In genomic region chr17:15977894-15978293, GRCh38 we compare ENCODE assay signal across 1 cellular context.
TF ChIP-seq lines count a peak whose summit lies in the region.

No MANE protein-coding gene starts in this region.

TF ChIP-seq in GM23338, 12 proteins besides CTCF, POLR2A, EP300 and RAD21 (continued from another document):
- TF ChIP-seq, protein P1, sequence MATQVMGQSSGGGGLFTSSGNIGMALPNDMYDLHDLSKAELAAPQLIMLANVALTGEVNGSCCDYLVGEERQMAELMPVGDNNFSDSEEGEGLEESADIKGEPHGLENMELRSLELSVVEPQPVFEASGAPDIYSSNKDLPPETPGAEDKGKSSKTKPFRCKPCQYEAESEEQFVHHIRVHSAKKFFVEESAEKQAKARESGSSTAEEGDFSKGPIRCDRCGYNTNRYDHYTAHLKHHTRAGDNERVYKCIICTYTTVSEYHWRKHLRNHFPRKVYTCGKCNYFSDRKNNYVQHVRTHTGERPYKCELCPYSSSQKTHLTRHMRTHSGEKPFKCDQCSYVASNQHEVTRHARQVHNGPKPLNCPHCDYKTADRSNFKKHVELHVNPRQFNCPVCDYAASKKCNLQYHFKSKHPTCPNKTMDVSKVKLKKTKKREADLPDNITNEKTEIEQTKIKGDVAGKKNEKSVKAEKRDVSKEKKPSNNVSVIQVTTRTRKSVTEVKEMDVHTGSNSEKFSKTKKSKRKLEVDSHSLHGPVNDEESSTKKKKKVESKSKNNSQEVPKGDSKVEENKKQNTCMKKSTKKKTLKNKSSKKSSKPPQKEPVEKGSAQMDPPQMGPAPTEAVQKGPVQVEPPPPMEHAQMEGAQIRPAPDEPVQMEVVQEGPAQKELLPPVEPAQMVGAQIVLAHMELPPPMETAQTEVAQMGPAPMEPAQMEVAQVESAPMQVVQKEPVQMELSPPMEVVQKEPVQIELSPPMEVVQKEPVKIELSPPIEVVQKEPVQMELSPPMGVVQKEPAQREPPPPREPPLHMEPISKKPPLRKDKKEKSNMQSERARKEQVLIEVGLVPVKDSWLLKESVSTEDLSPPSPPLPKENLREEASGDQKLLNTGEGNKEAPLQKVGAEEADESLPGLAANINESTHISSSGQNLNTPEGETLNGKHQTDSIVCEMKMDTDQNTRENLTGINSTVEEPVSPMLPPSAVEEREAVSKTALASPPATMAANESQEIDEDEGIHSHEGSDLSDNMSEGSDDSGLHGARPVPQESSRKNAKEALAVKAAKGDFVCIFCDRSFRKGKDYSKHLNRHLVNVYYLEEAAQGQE (IDR thresholded peaks at IDR 0.05; ENCODE audit: unreplicated experiment): no peak
- TF ChIP-seq ZNF331 (CRISPR knock-in tag; IDR thresholded peaks at IDR 0.05; ENCODE audit: low read depth): no peak
- TF ChIP-seq ETS1 (IDR thresholded peaks at IDR 0.05): no peak
- TF ChIP-seq JUNB (IDR thresholded peaks at IDR 0.05; ENCODE audit: unreplicated experiment): no peak
- TF ChIP-seq ZNF114 (CRISPR knock-in tag; IDR thresholded peaks at IDR 0.05): no peak
- TF ChIP-seq EZH2 (IDR thresholded peaks at IDR 0.05; ENCODE audit: low read depth, unreplicated experiment): no peak
- TF ChIP-seq NANOG (IDR thresholded peaks at IDR 0.05; ENCODE audit: borderline replicate concordance): no peak
- TF ChIP-seq POLR2AphosphoS5 (IDR thresholded peaks at IDR 0.05; ENCODE audit: low read depth): no peak
- TF ChIP-seq STAT1 (IDR thresholded peaks at IDR 0.05; ENCODE audit: unreplicated experiment): no peak
- TF ChIP-seq EZH2phosphoT487 (IDR thresholded peaks at IDR 0.05; ENCODE audit: unreplicated experiment): no peak
- TF ChIP-seq CREB1 (CRISPR knock-in tag; IDR thresholded peaks at IDR 0.05; ENCODE audit: low read depth): no peak
